ENCODE assay signal across 27 cellular contexts in the genomic region with DNA sequence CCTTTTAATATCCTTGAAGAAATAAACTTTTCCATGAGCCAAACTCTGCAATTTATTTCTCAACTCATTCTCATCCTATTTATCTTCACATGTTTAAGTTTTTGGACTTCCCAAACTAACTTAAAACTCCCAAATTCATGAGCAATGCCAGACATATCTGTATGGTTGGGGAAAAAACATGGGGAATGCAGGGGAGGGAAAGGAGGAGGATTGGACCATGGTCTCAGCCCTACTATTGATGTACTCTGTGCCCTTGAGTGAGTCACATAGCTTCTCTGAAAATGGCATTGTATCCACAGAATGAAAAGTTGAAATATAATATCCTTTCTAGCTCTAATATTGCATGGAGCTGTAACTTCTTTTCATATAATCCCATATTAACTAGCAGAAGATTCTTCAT.
"Had no signal": no experiment of that assay in that cellular context is flagged by ENCODE, and none has a peak within 500 bp of the region (broad histone marks: within the 10 kb centered on the region; RNA-seq: fewer than 3 reads in every experiment).

No MANE protein-coding gene starts in this region.

- H3K4me3 ChIP-seq: adrenal gland, Peyer's patch had no signal

- H3K27me3 ChIP-seq: adrenal gland, Peyer's patch had no signal

- H3K9me3 ChIP-seq: adrenal gland, Peyer's patch had no signal

- H3K27ac ChIP-seq: adrenal gland, Peyer's patch had no signal

- H3K36me3 ChIP-seq: adrenal gland, Peyer's patch had no signal

- H3K4me1 ChIP-seq: adrenal gland, Peyer's patch had no signal

- ATAC-seq: activated CD4-positive, alpha-beta T cell treated with anti-CD3 and anti-CD28 coated beads for 36 hours; activated CD4-positive, CD25-positive, alpha-beta regulatory T cell treated with anti-CD3 and anti-CD28 coated beads, Interleukin-2, amount 50 U/mL, for 24 hours; activated CD8-positive, alpha-beta T cell treated with anti-CD3 and anti-CD28 coated beads, Interleukin-2, amount 10 ng/mL, durations not matched to agents 7 days and 5 days; activated naive CD4-positive, alpha-beta T cell treated with anti-CD3 and anti-CD28 coated beads, Interleukin-2, amount 50 U/mL, for 72 hours; activated T-cell treated with anti-CD3 and anti-CD28 coated beads, Interleukin-2, amount 50 U/mL, for 4 hours; PC-3; WTC11 had no signal

- DNase-seq: activated CD4-positive, alpha-beta T cell treated with anti-CD3 and anti-CD28 coated beads for 36 hours; activated CD4-positive, alpha-beta T cell treated with anti-CD3 and anti-CD28 coated beads, Interleukin-2, amount 10 ng/mL, durations not matched to agents 7 days and 5 days; activated CD4-positive, alpha-beta T cell treated with anti-CD3 and anti-CD28 coated beads, Interleukin-2, amount 50 U/mL, for 48 hours; activated CD8-positive, alpha-beta T cell treated with anti-CD3 and anti-CD28 coated beads, Interleukin-2, amount 10 ng/mL, durations not matched to agents 7 days and 5 days; activated gamma-delta T cell treated with Interleukin-2 at 50 U/mL for 16 hours; activated naive CD4-positive, alpha-beta T cell treated with anti-CD3 and anti-CD28 coated beads for 36 hours; activated T-cell treated with anti-CD3 and anti-CD28 coated beads for 4 hours; activated T-cell treated with anti-CD3 and anti-CD28 coated beads, Interleukin-2, amount 50 U/mL, for 4 hours; adrenal gland; anterior cingulate cortex; caudate nucleus; cerebellar nuclear complex; NCI-H1105; NCI-H1417 treated with DMSO at 0.1 percent for 48 hours; NCI-H187 treated with DMSO at 0.1 percent for 48 hours; NCI-H2081; NCI-H2171 treated with DMSO at 0.1 percent for 48 hours; NCI-H226; NCI-H524 treated with DMSO at 0.1 percent for 48 hours; NK-92 treated with Interleukin-12 subunit alpha and Interleukin-12 subunit beta, amount 100 ng/mL, for 24 hours; PC-3; Peyer's patch; RPMI8226; SHP77 treated with DMSO at 0.1 percent for 48 hours had no signal
